Comparison of ENCODE assay signal across 8 cellular contexts in the genomic region with DNA sequence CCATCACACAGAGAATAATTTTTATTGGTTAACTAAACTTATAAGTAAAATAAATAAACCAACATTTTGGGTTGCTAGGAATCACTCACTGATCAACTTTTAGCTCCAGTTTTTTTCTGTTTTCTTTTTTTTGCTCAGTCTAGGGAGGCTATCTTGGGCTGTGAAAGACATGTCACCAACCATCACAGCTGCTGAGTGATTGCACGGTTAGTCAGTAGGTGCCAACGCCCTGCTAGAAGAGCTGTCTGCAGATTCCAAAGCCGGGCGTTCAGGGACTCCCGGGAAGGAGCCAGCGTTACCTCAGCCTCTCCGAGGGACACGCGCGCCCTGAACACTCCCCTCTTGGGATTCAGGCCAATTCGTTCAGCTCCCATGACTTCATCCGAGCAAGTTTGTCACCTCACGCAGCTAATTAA. TPM values are rescaled to one million over a fixed set of nuclear protein-coding genes. Genes with fewer than 3 reads are reported as not detected.
A peak's percentile ranks its signal among the peaks of the same experiment; 100 is the strongest.
DNase-seq lines count a peak whose midpoint lies in the region; ATAC-seq and TF ChIP-seq lines count a peak whose summit lies in the region.

No MANE protein-coding gene starts in this region.

- POLR2A ChIA-PET in naive thymus-derived CD4-positive, alpha-beta T cell (lab: Charles Lee): interaction anchor here (0.7 to 2.2 kb wide), 13 partner anchors 10 to 1207 kb away, joined by 3 to 13 read pairs (median 4); partner anchors contain the start of genes HACD1, PTER, RSU1 and TRDMT1

- peak overlapping the region; percentile 99 for H3K4me3 ChIP-seq in WERI-Rb-1 (ENCODE audit: low read depth, low read length)
- peak overlapping the region; percentile 92 for H3K4me3 ChIP-seq in naive thymus-derived CD4-positive, alpha-beta T cell (ENCODE audit: low read length)

- H3K4me3 Mint-ChIP-seq in naive thymus-derived CD4-positive, alpha-beta T cell: peak overlapping the region; percentile 95 to 99 (median 98)

- peaks cover 17 to 29% of the 10 kb centered on the region in 2 donors for H3K4me1 ChIP-seq in naive thymus-derived CD4-positive, alpha-beta T cell (ENCODE audit: control insufficient read depth in 2 of 2, insufficient read depth in 2 of 2, low read length in 2 of 2)

- ATAC-seq in GM21529 (IDR thresholded peaks at IDR 0.05; ENCODE audit: unreplicated experiment) (peak; percentile 30), esophagus mucosa (peak; percentile 93)
- peak; percentile 16 for ATAC-seq in naive thymus-derived CD4-positive, alpha-beta T cell

- TF ChIP-seq CTCF in WERI-Rb-1 (IDR thresholded peaks at IDR 0.05; ENCODE audit: low read depth, low read length): no peak

- H3K9me3 Mint-ChIP-seq in naive thymus-derived CD4-positive, alpha-beta T cell: peaks cover 0 to under 1% (median 0%) of the 10 kb centered on the region in 11 donors

- peak; percentile 58 for DNase-seq in NCI-H2196 (lab: John Stamatoyannopoulos, UW; ENCODE audit: unreplicated experiment)
- no peak for DNase-seq in NCI-H2196 treated with DMSO at 0.1 percent for 48 hours (lab: John Stamatoyannopoulos, UW; ENCODE audit: unreplicated experiment)
- peak in 69 of 76 experiments; percentile 20 to 91 (median 74) for DNase-seq in HUDEP-2 (lab: John Stamatoyannopoulos, UW; ENCODE audit: unreplicated experiment in 76 of 76)
- peak; percentile 22 for DNase-seq in WERI-Rb-1
- DNase-seq in naive thymus-derived CD4-positive, alpha-beta T cell: no peak
- no peak for DNase-seq in NCI-H187 treated with DMSO at 0.1 percent for 48 hours (lab: John Stamatoyannopoulos, UW)

- H3K27ac Mint-ChIP-seq in naive thymus-derived CD4-positive, alpha-beta T cell: peak overlapping the region; percentile 100

- H3K27me3 Mint-ChIP-seq in naive thymus-derived CD4-positive, alpha-beta T cell: peaks cover 0 to 5% (median 0%) of the 10 kb centered on the region in 5 donors

- H3K9me3 ChIP-seq in WERI-Rb-1 (ENCODE audit: severe bottlenecking): no peaks in the 10 kb centered on the region
- H3K9me3 ChIP-seq in naive thymus-derived CD4-positive, alpha-beta T cell (ENCODE audit: control insufficient read depth in 2 of 3, low read length in 3 of 3): no peaks in the 10 kb centered on the region

- CTCF ChIA-PET in naive thymus-derived CD4-positive, alpha-beta T cell (lab: Charles Lee): interaction anchor here (0.6 to 1.5 kb wide), 5 partner anchors 26 to 114 kb away, joined by 3 to 5 read pairs (median 3); no protein-coding TSS in a partner anchor

- intact Hi-C loops in naive thymus-derived CD4-positive, alpha-beta T cell (cut with micrococcal nuclease): loop anchor here (1.0 to 10.0 kb wide), 12 partner anchors 37 to 1779 kb away; partner anchors contain the start of genes ARL5B (in 1 of the 2), MINDY3 (in 1 of the 2), ST8SIA6 (in 1 of the 2) and TRDMT1 (in 1 of the 2)

- peaks cover 29 to 65% (median 52%) of the 10 kb centered on the region in 7 donors for H3K4me1 Mint-ChIP-seq in naive thymus-derived CD4-positive, alpha-beta T cell

- H3K27me3 ChIP-seq in WERI-Rb-1 (ENCODE audit: insufficient read depth, low read depth, severe bottlenecking): no peaks in the 10 kb centered on the region
- no peaks in the 10 kb centered on the region for H3K27me3 ChIP-seq in naive thymus-derived CD4-positive, alpha-beta T cell (ENCODE audit: control insufficient read depth in 2 of 2, insufficient read depth in 2 of 2, low read length in 2 of 2)

- peaks cover 4% of the 10 kb centered on the region; the same call in 1 of the 2 replicates for H3K36me3 ChIP-seq in WERI-Rb-1
- peaks cover 0 to 7% (median 0%) of the 10 kb centered on the region in 3 experiments for H3K36me3 ChIP-seq in naive thymus-derived CD4-positive, alpha-beta T cell (ENCODE audit: control insufficient read depth in 2 of 3, insufficient read depth in 3 of 3, low read length in 3 of 3)

- H3K27ac ChIP-seq in WERI-Rb-1: peak overlapping the region; percentile 99
- peak overlapping the region; percentile 96 for H3K27ac ChIP-seq in naive thymus-derived CD4-positive, alpha-beta T cell (ENCODE audit: low read depth, low read length)

- peaks cover 0 to 11% (median 3%) of the 10 kb centered on the region in 5 donors for H3K36me3 Mint-ChIP-seq in naive thymus-derived CD4-positive, alpha-beta T cell

RNA-seq across cellular contexts. Expression of gene STAM, which starts 0.6 kb away (rescaled TPM):
- 15.9 TPM for total RNA-seq in esophagus mucosa
- total RNA-seq in naive thymus-derived CD4-positive, alpha-beta T cell: 10 to 100 TPM; 18.3 to 25.4 (median 19.6) TPM
- polyA plus RNA-seq in naive thymus-derived CD4-positive, alpha-beta T cell: 10 to 100 TPM; 11.9 to 13.6 TPM

RNA-seq across cellular contexts. Expression of gene HACD1, which starts 26.2 kb away (rescaled TPM):
- 19.0 TPM for total RNA-seq in esophagus mucosa
- 1 to 10 TPM in 1 of 5 experiments, under 1 TPM in 2, not detected in 2; 0.24 to 1.6 (median 0.80) TPM for total RNA-seq in naive thymus-derived CD4-positive, alpha-beta T cell
- polyA plus RNA-seq in naive thymus-derived CD4-positive, alpha-beta T cell: 1 to 10 TPM in 1 of 2 donors, not detected in 1; 1.5 TPM

Comparison
In these comparisons a context has a peak if more than half of its experiments do, and no peak if none do; other contexts are left out.
1. DNase-seq: peak in NCI-H2196 (single experiment), HUDEP-2 (69 of 76) and WERI-Rb-1 (single experiment); none in NCI-H2196 treated with DMSO at 0.1 percent for 48 hours (single experiment), naive thymus-derived CD4-positive, alpha-beta T cell (0 of 9) and NCI-H187 treated with DMSO at 0.1 percent for 48 hours (single experiment).
2. ATAC-seq: peak in every context shown above with its lines; median percentile 93 in esophagus mucosa; 30 in GM21529; 16 in naive thymus-derived CD4-positive, alpha-beta T cell.